Comparison of ENCODE assay signal across 23 cellular contexts in genomic region chr4:144316869-144317268, GRCh38.
DNase-seq lines count a peak whose midpoint lies in the region; ATAC-seq, FAIRE-seq and TF ChIP-seq lines count a peak whose summit lies in the region.
"Had no signal": no experiment of that assay in that cellular context is flagged by ENCODE, and none has a peak within 500 bp of the region (broad histone marks: within the 10 kb centered on the region; RNA-seq: fewer than 3 reads in every experiment).

No MANE protein-coding gene starts in this region.

- H3K27ac ChIP-seq in GM12878 (ENCODE audit: control insufficient read depth, insufficient read depth), result no peak overlapping the region
- H3K27ac ChIP-seq: HL-60, left lung, psoas muscle, RWPE1 had no signal

- CTCF ChIA-PET in GM12878 (lab: Yijun Ruan, JAX), result no interaction called here

- H2AFZ ChIP-seq in GM12878 (ENCODE audit: control insufficient read depth, low read depth, low read length), result no peak overlapping the region

- FAIRE-seq in GM12878 (lab: Jason Lieb, UNC), result no peak

- H3K4me3 ChIP-seq in GM12878, result no peak overlapping the region
- H3K4me3 ChIP-seq: HAP-1, left lung, psoas muscle had no signal

- intact Hi-C loops in GM12878 (cut with micrococcal nuclease; ENCODE audit: unreplicated experiment), result no loop called here

- WGBS in GM12878 (ENCODE audit: insufficient coverage, insufficient replicate concordance, low lambda C conversion rate, missing lambda C conversion rate), result 0% methylated on average over 1 of the region's 1 CpG

- RAD21 ChIA-PET in GM12878 (lab: Charles Lee; ENCODE audit: unreplicated experiment), result no interaction called here

- H3K4me2 ChIP-seq in GM12878 (ENCODE audit: control insufficient read depth, insufficient read depth), result 0 out of 2 replicates have a peak overlapping the region, but pooled peaks have one; percentile 25

- no peak for TF ChIP-seq RAD21 in GM12878 (IDR thresholded peaks at IDR 0.05; ENCODE audit: insufficient read depth, low read depth, low read length)

- no peaks in the 10 kb centered on the region for H4K20me1 ChIP-seq in GM12878 (ENCODE audit: control insufficient read depth, insufficient read depth)

- DNase-seq in GM12878 (ENCODE audit: low read depth, low spot score), result peak; percentile 4
- no peak for DNase-seq in HPDE6-E6E7 (ENCODE audit: extremely low spot score)
- no peak for DNase-seq in NCI-H146 treated with DMSO at 0.1 percent for 48 hours (lab: John Stamatoyannopoulos, UW; ENCODE audit: unreplicated experiment)
- no peak for DNase-seq in stimulated activated CD4-positive, alpha-beta T cell treated with anti-CD3 and anti-CD28 coated beads, Interleukin-4, amount 100 ng/mL, for 4 hours
- DNase-seq: activated CD4-positive, alpha-beta T cell treated with anti-CD3 and anti-CD28 coated beads for 1 hour; activated naive CD8-positive, alpha-beta T cell treated with anti-CD3 and anti-CD28 coated beads for 36 hours; AML-193; COR-L47; endodermal cell; IMR-90; left lung; NCI-H187; NCI-H345; NK-92 treated with Interleukin-12 subunit alpha and Interleukin-12 subunit beta, amount 100 ng/mL, for 24 hours; psoas muscle; stimulated activated CD4-positive, alpha-beta T cell treated with anti-CD3 and anti-CD28 coated beads, Interleukin-2, amount 100 ng/mL, for 48 hours; T1000 had no signal

- H3K9me3 ChIP-seq in GM12878 (replicated peaks; ENCODE audit: control insufficient read depth, insufficient read depth, low read length), result no peaks in the 10 kb centered on the region; the same call in 1 of the 3 replicates

- in situ Hi-C loops in GM12878 (cut with MboI), result no loop called here

- no peaks in the 10 kb centered on the region for H3K79me2 ChIP-seq in GM12878 (ENCODE audit: control insufficient read depth, insufficient read depth, low read length)

- SMC1A ChIA-PET in GM12878 (lab: Charles Lee; ENCODE audit: uncharacterized antibody, unreplicated experiment), result no interaction called here

- TF ChIP-seq CTCF in GM12878 (IDR thresholded peaks at IDR 0.05 in 2 of 3, conservative IDR thresholded peaks at IDR 0.05 in 1 of 3; ENCODE audit: control insufficient read depth in 2 of 3, extremely low read depth in 1 of 3, insufficient read depth in 1 of 3, low read depth in 3 of 3, low read length in 3 of 3), result no peak

- no peaks in the 10 kb centered on the region for H3K4me1 ChIP-seq in GM12878 (ENCODE audit: control insufficient read depth, insufficient read depth, low read length)
- H3K4me1 ChIP-seq: HAP-1, left lung, psoas muscle had no signal

- TF ChIP-seq POLR2A in GM12878 (IDR thresholded peaks at IDR 0.05; ENCODE audit: low read depth, low read length), result no peak

- no peaks in the 10 kb centered on the region for H3K36me3 ChIP-seq in GM12878 (ENCODE audit: control insufficient read depth in 2 of 2, insufficient read depth in 2 of 2, low read length in 1 of 2)
- H3K36me3 ChIP-seq: HAP-1, left lung had no signal

- H3K27me3 ChIP-seq in GM12878 (replicated peaks in 1 of 2; ENCODE audit: control insufficient read depth in 2 of 2, insufficient read depth in 2 of 2, low read length in 1 of 2), result no peaks in the 10 kb centered on the region
- H3K27me3 ChIP-seq: left lung had no signal

- ATAC-seq in GM18868 (IDR thresholded peaks at IDR 0.05; ENCODE audit: unreplicated experiment) (peak; percentile 90), GM21576 (IDR thresholded peaks at IDR 0.05; ENCODE audit: unreplicated experiment) (peak; percentile 71), HG03175 (IDR thresholded peaks at IDR 0.05; ENCODE audit: unreplicated experiment) (peak; percentile 69), GM12878 (no peak)
- ATAC-seq: left lung, psoas muscle had no signal

- POLR2A ChIA-PET in GM12878 (lab: Charles Lee), result no interaction called here

- no peak overlapping the region for H3K9ac ChIP-seq in GM12878 (ENCODE audit: control insufficient read depth, insufficient read depth, low read length)

- no peak for TF ChIP-seq EP300 in GM12878 (IDR thresholded peaks at IDR 0.05; ENCODE audit: borderline replicate concordance in 1 of 2, control insufficient read depth in 1 of 2, low read depth in 2 of 2, low read length in 2 of 2)

- BruUV-seq in GM12878 (replicated peaks; lab: Mats Ljungman, UMichigan), result no TSS peak

TF ChIP-seq in GM12878, 131 proteins besides CTCF, POLR2A, EP300 and RAD21 (continues in another document):
- TF ChIP-seq NR2C2 (IDR thresholded peaks at IDR 0.05; ENCODE audit: borderline replicate concordance, control insufficient read depth, insufficient read length, low read depth) (no peak), SP1 (IDR thresholded peaks at IDR 0.05; ENCODE audit: low read depth, low read length) (no peak), CREB1 (IDR thresholded peaks at IDR 0.05; ENCODE audit: low read depth) (peak; percentile 34; the same call in 1 of the 2 replicates), FOXK2 (IDR thresholded peaks at IDR 0.05) (no peak), SMC3 (IDR thresholded peaks at IDR 0.05; ENCODE audit: borderline replicate concordance, low read length) (no peak), ZBTB40 (IDR thresholded peaks at IDR 0.05; ENCODE audit: borderline replicate concordance) (no peak), RAD51 (IDR thresholded peaks at IDR 0.05) (no peak), ZNF24 (IDR thresholded peaks at IDR 0.05) (no peak), LARP7 (IDR thresholded peaks at IDR 0.05) (no peak), RFX5 (IDR thresholded peaks at IDR 0.05; ENCODE audit: low read depth, low read length) (no peak), RELB (IDR thresholded peaks at IDR 0.05; ENCODE audit: low read depth) (no peak), ASH2L (IDR thresholded peaks at IDR 0.05; ENCODE audit: borderline replicate concordance, low read depth) (no peak), IKZF1 (conservative IDR thresholded peaks at IDR 0.05) (no peak), RCOR1 (conservative IDR thresholded peaks at IDR 0.05; ENCODE audit: low read depth, low read length) (no peak), USF1 (IDR thresholded peaks at IDR 0.05; ENCODE audit: borderline replicate concordance, extremely low read length, insufficient read depth, low read depth, low read length) (no peak), SUZ12 (IDR thresholded peaks at IDR 0.05; ENCODE audit: unreplicated experiment) (no peak), PAX8 (IDR thresholded peaks at IDR 0.05) (no peak), STAT3 (IDR thresholded peaks at IDR 0.05; ENCODE audit: low read depth, low read length) (no peak), MEF2B (IDR thresholded peaks at IDR 0.05; ENCODE audit: partially characterized antibody, poor library complexity, severe bottlenecking) (no peak)
